In the genomic region with DNA sequence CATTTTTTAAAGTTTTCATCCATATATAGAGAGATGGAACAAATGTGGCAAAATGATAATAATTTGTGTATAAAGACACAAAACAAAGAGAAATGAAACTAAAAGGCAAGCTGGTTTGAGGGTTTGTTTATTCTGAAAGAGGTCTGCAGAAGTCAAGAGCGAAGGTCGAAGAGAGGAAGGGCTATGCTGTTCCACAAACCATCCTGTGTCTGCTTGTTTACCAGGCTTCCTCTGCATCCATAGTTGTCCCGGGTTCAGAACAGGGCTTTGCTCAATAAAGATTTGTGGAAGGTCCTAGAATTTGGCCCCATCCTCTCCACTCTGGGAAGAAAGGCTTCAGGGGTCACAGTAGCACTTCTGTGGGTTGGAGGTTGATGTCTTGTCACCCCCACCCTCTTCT, we compare ENCODE assay signal across 16 cellular contexts. TPM values are rescaled to one million over a fixed set of nuclear protein-coding genes. Genes with fewer than 3 reads are reported as not detected.
DNase-seq lines count a peak whose midpoint lies in the region; ATAC-seq, FAIRE-seq and TF ChIP-seq lines count a peak whose summit lies in the region.
"Had no signal": no experiment of that assay in that cellular context is flagged by ENCODE, and none has a peak within 500 bp of the region (broad histone marks: within the 10 kb centered on the region; RNA-seq: fewer than 3 reads in every experiment).

No MANE protein-coding gene starts in this region.

- H3K9me3 ChIP-seq in hepatocyte (ENCODE audit: low read depth): no peaks in the 10 kb centered on the region

- 75% methylated on average over 3 of the region's 3 CpGs for WGBS in hepatocyte (ENCODE audit: low lambda C conversion rate, missing lambda C conversion rate)

- no peaks in the 10 kb centered on the region for H3K4me1 ChIP-seq in hepatocyte (ENCODE audit: insufficient read depth)

- no peak overlapping the region for H3K4me3 ChIP-seq in hepatocyte
- H3K4me3 ChIP-seq: BLaER1 treated with 17β-estradiol and CSF1 and Interleukin-3, amounts not matched to agents 10 nM and 100 nM had no signal

- peaks cover 5% of the 10 kb centered on the region for H3K9me3 Mint-ChIP-seq in nephron progenitor cell

- CTCF ChIA-PET in GM10248 (lab: Yijun Ruan, JAX): interaction anchor here (1.0 kb wide), 1 partner anchor 211 kb away, joined by 3 read pairs; no protein-coding TSS in a partner anchor
- CTCF ChIA-PET in HEK293T (lab: Yijun Ruan, JAX): no interaction called here

- no peak overlapping the region for H3K27ac Mint-ChIP-seq in nephron progenitor cell

- no peak overlapping the region for H3K27ac ChIP-seq in hepatocyte
- H3K27ac ChIP-seq: BLaER1 treated with 17β-estradiol and CSF1 and Interleukin-3, amounts not matched to agents 10 nM and 100 nM had no signal

- H2AFZ ChIP-seq in hepatocyte: no peak overlapping the region

- peak overlapping the region; percentile 46 for H3K4me2 ChIP-seq in hepatocyte

- peaks cover 13% of the 10 kb centered on the region for H3K79me2 ChIP-seq in hepatocyte

- POLR2A ChIA-PET in GM10248 (lab: Yijun Ruan, JAX) (no interaction called here), HEK293T (lab: Yijun Ruan, JAX) (interaction anchor here (0.9 kb wide), 1 partner anchor 13 kb away, joined by 3 read pairs; no protein-coding TSS in a partner anchor)

- peaks cover 14% of the 10 kb centered on the region for H3K27me3 Mint-ChIP-seq in nephron progenitor cell (ENCODE audit: low read depth, poor library complexity)

- TF ChIP-seq CTCF in GM10248 (IDR thresholded peaks at IDR 0.05; ENCODE audit: control extremely low read depth, extremely low read depth, low read depth, missing control alignments) (no peak), hepatocyte (IDR thresholded peaks at IDR 0.05; ENCODE audit: poor library complexity) (no peak), nephron progenitor cell (IDR thresholded peaks at IDR 0.05) (no peak)

- FAIRE-seq in GM18507 (lab: Jason Lieb, UNC): peak; percentile 12
- FAIRE-seq in HTR-8/SVneo (lab: Jason Lieb, UNC): peak; percentile 38

- no peak overlapping the region for H3K4me3 Mint-ChIP-seq in nephron progenitor cell

- DNase-seq in GM10248 (ENCODE audit: extremely low spot score) (peak; percentile 34), GM18507 (ENCODE audit: extremely low spot score, insufficient read length, low read depth) (no peak), HTR-8/SVneo (ENCODE audit: insufficient read length, low spot score) (no peak), hepatocyte (ENCODE audit: low spot score) (no peak), nephron progenitor cell (no peak), HEK293T (ENCODE audit: extremely low spot score) (no peak), NCI-H146 treated with DMSO at 0.1 percent for 48 hours (lab: John Stamatoyannopoulos, UW; ENCODE audit: unreplicated experiment) (no peak)
- DNase-seq: EL, Karpas-422, NCI-H2029 treated with DMSO at 0.1 percent for 48 hours, NCI-H510A, SIG-M5 had no signal

- H3K36me3 ChIP-seq in hepatocyte (replicated peaks; ENCODE audit: insufficient read depth, low read depth): no peaks in the 10 kb centered on the region
- H3K36me3 ChIP-seq: BLaER1 treated with 17β-estradiol and CSF1 and Interleukin-3, amounts not matched to agents 10 nM and 100 nM had no signal

- no peaks in the 10 kb centered on the region for H3K9me2 ChIP-seq in hepatocyte (replicated peaks; ENCODE audit: insufficient read depth)

- peaks cover 6% of the 10 kb centered on the region for H4K20me1 ChIP-seq in hepatocyte (ENCODE audit: insufficient read depth, poor library complexity, severe bottlenecking)
- H4K20me1 ChIP-seq: BLaER1 treated with 17β-estradiol and CSF1 and Interleukin-3, amounts not matched to agents 10 nM and 100 nM had no signal

- peaks cover 7% of the 10 kb centered on the region for H3K27me3 ChIP-seq in hepatocyte
- H3K27me3 ChIP-seq: BLaER1 treated with 17β-estradiol and CSF1 and Interleukin-3, amounts not matched to agents 10 nM and 100 nM had no signal

- no peaks in the 10 kb centered on the region for H3K36me3 Mint-ChIP-seq in nephron progenitor cell (ENCODE audit: low read depth)

- ATAC-seq in HG03565 (IDR thresholded peaks at IDR 0.05; ENCODE audit: unreplicated experiment): no peak
- ATAC-seq: HCT116 had no signal

- H3K4me1 Mint-ChIP-seq in nephron progenitor cell: no peaks in the 10 kb centered on the region

TF ChIP-seq in HEK293T, 16 proteins besides CTCF, POLR2A, EP300 and RAD21:
- no peak for TF ChIP-seq L3MBTL2 (conservative IDR thresholded peaks at IDR 0.05)
- no peak for TF ChIP-seq CTBP1 (IDR thresholded peaks at IDR 0.05; ENCODE audit: borderline replicate concordance)
- TF ChIP-seq LEF1 (IDR thresholded peaks at IDR 0.05; ENCODE audit: borderline replicate concordance): no peak
- TF ChIP-seq FOXM1 (IDR thresholded peaks at IDR 0.05; ENCODE audit: borderline replicate concordance): no peak
- TF ChIP-seq FOXA1 (IDR thresholded peaks at IDR 0.05): no peak
- TF ChIP-seq ZNF384 (IDR thresholded peaks at IDR 0.05): no peak
- TF ChIP-seq TARDBP (IDR thresholded peaks at IDR 0.05): no peak
- no peak for TF ChIP-seq BHLHE40 (IDR thresholded peaks at IDR 0.05; ENCODE audit: borderline replicate concordance)
- TF ChIP-seq ARNT (IDR thresholded peaks at IDR 0.05): no peak
- TF ChIP-seq NFRKB (IDR thresholded peaks at IDR 0.05): no peak
- no peak for TF ChIP-seq ELF4 (IDR thresholded peaks at IDR 0.05)
- TF ChIP-seq FOXK2 (IDR thresholded peaks at IDR 0.05): no peak

RNA-seq across cellular contexts. Expression of a gene that starts 2.4 kb away (rescaled TPM):
- total RNA-seq in hepatocyte: 35.5 and 37.7 TPM in 2 replicates
- polyA plus RNA-seq in hepatocyte: 42.5 and 52.7 TPM in 2 replicates
- total RNA-seq: A172 had no signal

RNA-seq across cellular contexts. Expression of a gene that starts 46.7 kb away (rescaled TPM):
- 3.9 and 4.2 TPM in 2 replicates for total RNA-seq in hepatocyte
- polyA plus RNA-seq in hepatocyte: 2.7 and 2.8 TPM in 2 replicates
- total RNA-seq: A172 had no signal
